Comparison of ENCODE assay signal across 22 cellular contexts in the genomic region with DNA sequence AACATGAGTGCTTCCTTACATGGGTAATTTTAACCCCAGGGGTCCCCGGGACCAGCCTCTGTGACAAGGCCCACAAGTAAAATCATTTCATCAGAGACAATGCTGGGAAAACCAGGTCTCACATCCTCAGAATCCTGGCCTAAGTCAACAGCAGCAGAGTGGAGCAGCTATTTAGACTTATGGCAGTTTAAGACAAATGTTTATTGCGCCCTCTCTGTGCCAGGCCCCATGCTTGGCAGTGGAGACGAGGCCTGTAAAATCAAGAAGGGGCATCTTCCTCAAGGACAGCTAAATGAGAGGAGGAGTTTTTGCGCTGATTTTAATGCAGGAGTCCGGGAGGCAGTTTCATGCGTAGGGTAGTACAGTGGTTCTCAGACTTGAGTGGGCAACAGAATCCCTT. TPM values are rescaled to one million over a fixed set of nuclear protein-coding genes. Genes with fewer than 3 reads are reported as not detected.
DNase-seq lines count a peak whose midpoint lies in the region; FAIRE-seq and TF ChIP-seq lines count a peak whose summit lies in the region.
"Had no signal": no experiment of that assay in that cellular context is flagged by ENCODE, and none has a peak within 500 bp of the region (broad histone marks: within the 10 kb centered on the region; RNA-seq: fewer than 3 reads in every experiment).

No MANE protein-coding gene starts in this region.

- H3K4me1 ChIP-seq in osteoblast (ENCODE audit: insufficient read depth, low read length), result no peaks in the 10 kb centered on the region

- no peak overlapping the region for H2AFZ ChIP-seq in osteoblast (ENCODE audit: low read length)
- H2AFZ ChIP-seq: GM23338 had no signal

- TF ChIP-seq CTCF in LNCaP clone FGC (IDR thresholded peaks at IDR 0.05; ENCODE audit: control insufficient read depth, extremely low read depth, insufficient read depth) (no peak), osteoblast (IDR thresholded peaks at IDR 0.05; ENCODE audit: extremely low read depth, low read depth, low read length) (no peak)

- H3K27ac ChIP-seq in osteoblast (ENCODE audit: low read depth, low read length), result no peak overlapping the region
- H3K27ac ChIP-seq: KMS-11, SJSA1 had no signal

- no peak overlapping the region for H3K4me2 ChIP-seq in osteoblast (ENCODE audit: insufficient read depth, low read length)
- H3K4me2 ChIP-seq: GM23338, KMS-11 had no signal

- H3K79me2 ChIP-seq in osteoblast (ENCODE audit: insufficient read depth, low read length), result no peaks in the 10 kb centered on the region

- H3K27me3 ChIP-seq in osteoblast (ENCODE audit: insufficient read depth, low read length), result peaks cover 3% of the 10 kb centered on the region
- H3K27me3 ChIP-seq: SJSA1 had no signal

- no peaks in the 10 kb centered on the region for H3K36me3 ChIP-seq in osteoblast (ENCODE audit: insufficient read depth, low read length)
- H3K36me3 ChIP-seq: SJSA1 had no signal

- no peak for FAIRE-seq in frontal cortex (lab: Jason Lieb, UNC)

- no peaks in the 10 kb centered on the region for H4K20me1 ChIP-seq in osteoblast (ENCODE audit: insufficient read depth, low read length)

- H3K4me3 ChIP-seq in LNCaP clone FGC (ENCODE audit: low read depth, low read length) (no peak overlapping the region), osteoblast (ENCODE audit: insufficient read depth, low read length) (no peak overlapping the region)
- H3K4me3 ChIP-seq: GM23338, SJSA1 had no signal

- no peaks in the 10 kb centered on the region for H3K9me3 ChIP-seq in osteoblast (ENCODE audit: low read depth, low read length)
- H3K9me3 ChIP-seq: SJSA1 had no signal

- DNase-seq in NCI-H2107 treated with DMSO at 0.1 percent for 48 hours (lab: John Stamatoyannopoulos, UW; ENCODE audit: unreplicated experiment) (peak; percentile 64), NCI-H2107 (lab: John Stamatoyannopoulos, UW) (no peak), LNCaP clone FGC (ENCODE audit: low read depth) (peak; percentile 84), NCI-H2227 treated with DMSO at 0.1 percent for 48 hours (lab: John Stamatoyannopoulos, UW) (peak; percentile 65), osteoblast (ENCODE audit: insufficient read length, low spot score, missing footprints) (peak; percentile 51), frontal cortex (ENCODE audit: low spot score in 2 of 2) (no peak), GDM1 (lab: John Stamatoyannopoulos, UW) (no peak), HPDE6-E6E7 (ENCODE audit: extremely low spot score) (no peak)
- DNase-seq: 8988T; CD4-positive, CD25-positive, alpha-beta regulatory T cell; DMS153; H9; NCI-H1105; NCI-H2081; NCI-H2171 treated with DMSO at 0.1 percent for 48 hours; NK-92 treated with Interleukin-12 subunit alpha and Interleukin-12 subunit beta, amount 100 ng/mL, for 24 hours; PC-3; Right ventricle myocardium superior; T-helper 2 cell had no signal

RNA-seq across cellular contexts. Expression of gene ACAA2, which starts 56.0 kb away (rescaled TPM):
- total RNA-seq in osteoblast (52.8 and 60.7 TPM in 2 replicates), frontal cortex (23.2 TPM)

Comparison
In these comparisons a context has a peak if more than half of its experiments do, and no peak if none do; other contexts are left out.
1. DNase-seq: peak in NCI-H2107 treated with DMSO at 0.1 percent for 48 hours (single experiment), LNCaP clone FGC (single experiment), NCI-H2227 treated with DMSO at 0.1 percent for 48 hours (single experiment) and osteoblast (single experiment); none in NCI-H2107 (single experiment), frontal cortex (0 of 2), GDM1 (single experiment) and HPDE6-E6E7 (single experiment).